Comparison of ENCODE assay signal across 7 cellular contexts in the genomic region with DNA sequence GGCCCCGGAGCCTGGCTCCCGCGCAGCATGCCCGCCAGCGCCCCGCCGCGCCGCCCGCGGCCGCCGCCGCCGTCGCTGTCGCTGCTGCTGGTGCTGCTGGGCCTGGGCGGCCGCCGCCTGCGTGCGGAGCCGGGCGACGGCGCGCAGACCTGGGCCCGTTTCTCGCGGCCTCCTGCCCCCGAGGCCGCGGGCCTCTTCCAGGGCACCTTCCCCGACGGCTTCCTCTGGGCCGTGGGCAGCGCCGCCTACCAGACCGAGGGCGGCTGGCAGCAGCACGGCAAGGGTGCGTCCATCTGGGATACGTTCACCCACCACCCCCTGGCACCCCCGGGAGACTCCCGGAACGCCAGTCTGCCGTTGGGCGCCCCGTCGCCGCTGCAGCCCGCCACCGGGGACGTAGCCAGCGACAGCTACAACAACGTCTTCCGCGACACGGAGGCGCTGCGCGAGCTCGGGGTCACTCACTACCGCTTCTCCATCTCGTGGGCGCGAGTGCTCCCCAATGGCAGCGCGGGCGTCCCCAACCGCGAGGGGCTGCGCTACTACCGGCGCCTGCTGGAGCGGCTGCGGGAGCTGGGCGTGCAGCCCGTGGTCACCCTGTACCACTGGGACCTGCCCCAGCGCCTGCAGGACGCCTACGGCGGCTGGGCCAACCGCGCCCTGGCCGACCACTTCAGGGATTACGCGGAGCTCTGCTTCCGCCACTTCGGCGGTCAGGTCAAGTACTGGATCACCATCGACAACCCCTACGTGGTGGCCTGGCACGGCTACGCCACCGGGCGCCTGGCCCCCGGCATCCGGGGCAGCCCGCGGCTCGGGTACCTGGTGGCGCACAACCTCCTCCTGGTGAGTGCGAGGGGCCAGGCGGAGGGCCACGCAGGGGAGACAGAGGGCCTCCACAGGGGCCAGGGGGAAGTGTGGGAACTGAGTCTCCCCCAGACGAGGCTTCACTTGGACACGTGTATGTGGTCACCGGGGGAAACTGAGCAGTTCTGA. TPM values are rescaled to one million over a fixed set of nuclear protein-coding genes. Genes with fewer than 3 reads are reported as not detected.
DNase-seq lines count a peak whose midpoint lies in the region; ATAC-seq and TF ChIP-seq lines count a peak whose summit lies in the region.

A gene (plus strand): TSS at position 10 of the 996 bp plus-strand sequence. CDS start 18 bp downstream, at position 28.

- ATAC-seq in GM18511 (IDR thresholded peaks at IDR 0.05; ENCODE audit: unreplicated experiment) (peak; percentile 34), HG02678 (IDR thresholded peaks at IDR 0.05; ENCODE audit: unreplicated experiment) (peak; percentile 23), GM21381 (IDR thresholded peaks at IDR 0.05; ENCODE audit: unreplicated experiment) (no peak)
- peak; percentile 44 for ATAC-seq in activated CD8-positive, alpha-beta T cell treated with anti-CD3 and anti-CD28 coated beads for 36 hours

- no peaks in the 10 kb centered on the region for H3K36me3 Mint-ChIP-seq in activated CD8-positive, alpha-beta T cell treated with anti-CD3 and anti-CD28 coated beads for 36 hours (ENCODE audit: low read depth)

- CTCF ChIA-PET in activated CD8-positive, alpha-beta T cell treated with anti-CD3 and anti-CD28 coated beads for 36 hours (lab: Charles Lee): interaction anchor here (0.7 to 1.2 kb wide), 6 partner anchors 10 to 672 kb away, joined by 3 to 7 read pairs (median 3); no protein-coding TSS in a partner anchor

- peaks cover 75% of the 10 kb centered on the region for H3K27me3 ChIP-seq in osteoblast (ENCODE audit: insufficient read depth, low read length)

- TF ChIP-seq CTCF in activated CD8-positive, alpha-beta T cell treated with anti-CD3 and anti-CD28 coated beads for 36 hours (IDR thresholded peaks at IDR 0.05): no peak
- no peak for TF ChIP-seq CTCF in osteoblast (IDR thresholded peaks at IDR 0.05; ENCODE audit: extremely low read depth, low read depth, low read length)

- peak within 1 kb of the TSS; percentile 35 for H2AFZ ChIP-seq in osteoblast (ENCODE audit: low read length)

- POLR2A ChIA-PET in activated CD8-positive, alpha-beta T cell treated with anti-CD3 and anti-CD28 coated beads for 36 hours (lab: Charles Lee): interaction anchor here (0.9 kb wide), 1 partner anchor 366 kb away, joined by 4 read pairs; no protein-coding TSS in a partner anchor

- H4K20me1 ChIP-seq in osteoblast (ENCODE audit: insufficient read depth, low read length): no peaks in the 10 kb centered on the region

- no peaks in the 10 kb centered on the region for H3K4me1 ChIP-seq in osteoblast (ENCODE audit: insufficient read depth, low read length)

- no peak within 1 kb of the TSS for H3K27ac ChIP-seq in osteoblast (ENCODE audit: low read depth, low read length)

- H3K79me2 ChIP-seq in osteoblast (ENCODE audit: insufficient read depth, low read length): no peaks in the 10 kb centered on the region

- no peaks in the 10 kb centered on the region for H3K9me3 ChIP-seq in osteoblast (ENCODE audit: low read depth, low read length)

- intact Hi-C loops in activated CD8-positive, alpha-beta T cell treated with anti-CD3 and anti-CD28 coated beads for 36 hours (cut with micrococcal nuclease): no loop called here
- intact Hi-C loops in head of caudate nucleus (cut with DNase I): no loop called here

- H3K4me3 Mint-ChIP-seq in activated CD8-positive, alpha-beta T cell treated with anti-CD3 and anti-CD28 coated beads for 36 hours: peak within 1 kb of the TSS; percentile 56

- peaks cover 12% of the 10 kb centered on the region for H3K4me1 Mint-ChIP-seq in activated CD8-positive, alpha-beta T cell treated with anti-CD3 and anti-CD28 coated beads for 36 hours (ENCODE audit: low read depth)

- H3K27me3 Mint-ChIP-seq in activated CD8-positive, alpha-beta T cell treated with anti-CD3 and anti-CD28 coated beads for 36 hours: peaks cover 61% of the 10 kb centered on the region

- peak within 1 kb of the TSS; percentile 4 for H3K27ac Mint-ChIP-seq in activated CD8-positive, alpha-beta T cell treated with anti-CD3 and anti-CD28 coated beads for 36 hours

- H3K4me2 ChIP-seq in osteoblast (ENCODE audit: insufficient read depth, low read length): peak within 1 kb of the TSS; percentile 51

- H3K9me3 Mint-ChIP-seq in activated CD8-positive, alpha-beta T cell treated with anti-CD3 and anti-CD28 coated beads for 36 hours: no peaks in the 10 kb centered on the region

- H3K4me3 ChIP-seq in osteoblast (ENCODE audit: insufficient read depth, low read length): peak within 1 kb of the TSS; percentile 46

- no peaks in the 10 kb centered on the region for H3K36me3 ChIP-seq in osteoblast (ENCODE audit: insufficient read depth, low read length)

- DNase-seq in activated CD8-positive, alpha-beta T cell treated with anti-CD3 and anti-CD28 coated beads for 36 hours: peak; percentile 24
- DNase-seq in head of caudate nucleus (peak in 23 of 42 donors; percentile 3 to 53 (median 19)), osteoblast (ENCODE audit: insufficient read length, low spot score, missing footprints) (peak; percentile 88), NCI-H2107 (lab: John Stamatoyannopoulos, UW) (no peak)

RNA-seq across cellular contexts. Expression of the gene that starts here (rescaled TPM):
- total RNA-seq in activated CD8-positive, alpha-beta T cell treated with anti-CD3 and anti-CD28 coated beads for 36 hours: under 1 TPM; 0.22 to 0.27 TPM
- under 0.01 TPM in 1 of 2 replicates, not detected in the other for total RNA-seq in osteoblast

Comparison
In these comparisons a context has a peak if more than half of its experiments do, and no peak if none do; other contexts are left out.
1. Peak in DNase-seq and ATAC-seq in activated CD8-positive, alpha-beta T cell treated with anti-CD3 and anti-CD28 coated beads for 36 hours; RNA of the gene not detected or under 1 TPM.
2. Peak in DNase-seq, H3K4me3 ChIP-seq and H3K4me2 ChIP-seq in osteoblast; RNA of the gene not detected or under 1 TPM.